In the genomic region with DNA sequence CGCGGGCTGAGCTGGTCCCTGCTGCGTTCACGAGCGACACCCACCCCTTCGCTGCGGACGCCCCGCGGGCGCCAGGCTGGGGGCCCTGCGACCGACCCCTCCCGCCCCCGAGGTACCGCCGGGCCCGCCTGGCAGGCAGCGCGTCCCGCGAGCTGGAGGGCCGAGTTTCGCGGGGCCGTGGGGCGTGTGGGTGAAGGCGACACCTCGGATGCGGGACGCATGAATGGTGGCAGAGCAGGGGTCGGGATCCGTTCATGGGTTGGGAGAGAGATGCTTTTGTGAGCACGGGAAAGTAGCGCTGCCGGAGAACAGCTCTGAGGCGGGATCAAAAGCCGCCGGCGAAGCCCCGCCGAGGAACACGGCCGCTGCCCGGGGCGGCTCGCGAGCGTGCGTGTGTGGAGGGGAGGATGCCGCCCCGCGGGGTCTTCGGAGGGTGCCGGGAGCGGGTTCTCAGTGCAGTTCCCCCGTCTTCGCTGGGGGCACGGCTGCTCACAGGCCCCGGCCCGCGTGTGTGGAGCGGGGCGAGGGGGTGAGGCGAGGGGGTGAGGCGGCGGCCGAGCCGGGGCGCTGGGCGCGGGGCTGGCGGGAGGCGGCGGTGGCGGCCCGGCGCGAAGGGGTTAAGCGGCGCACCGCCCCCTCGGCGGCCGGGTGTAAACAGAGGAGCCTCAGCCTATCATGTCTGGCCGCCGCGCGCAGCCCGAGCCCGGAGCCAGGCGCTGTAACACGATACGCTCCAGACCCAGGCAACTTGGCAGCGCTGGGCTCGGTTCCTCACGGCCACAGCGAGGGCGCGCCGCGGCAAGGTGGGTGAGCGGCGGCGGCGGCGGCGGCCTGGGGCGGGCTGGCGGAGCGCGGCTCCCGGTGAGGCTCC, we compare ENCODE assay signal across 1 cellular context.
TF ChIP-seq lines count a peak whose summit lies in the region.

No MANE protein-coding gene starts in this region.

TF ChIP-seq in HepG2, 621 proteins besides CTCF, POLR2A, EP300 and RAD21 (continued from another document and continues in another):
- TF ChIP-seq, protein P1, sequence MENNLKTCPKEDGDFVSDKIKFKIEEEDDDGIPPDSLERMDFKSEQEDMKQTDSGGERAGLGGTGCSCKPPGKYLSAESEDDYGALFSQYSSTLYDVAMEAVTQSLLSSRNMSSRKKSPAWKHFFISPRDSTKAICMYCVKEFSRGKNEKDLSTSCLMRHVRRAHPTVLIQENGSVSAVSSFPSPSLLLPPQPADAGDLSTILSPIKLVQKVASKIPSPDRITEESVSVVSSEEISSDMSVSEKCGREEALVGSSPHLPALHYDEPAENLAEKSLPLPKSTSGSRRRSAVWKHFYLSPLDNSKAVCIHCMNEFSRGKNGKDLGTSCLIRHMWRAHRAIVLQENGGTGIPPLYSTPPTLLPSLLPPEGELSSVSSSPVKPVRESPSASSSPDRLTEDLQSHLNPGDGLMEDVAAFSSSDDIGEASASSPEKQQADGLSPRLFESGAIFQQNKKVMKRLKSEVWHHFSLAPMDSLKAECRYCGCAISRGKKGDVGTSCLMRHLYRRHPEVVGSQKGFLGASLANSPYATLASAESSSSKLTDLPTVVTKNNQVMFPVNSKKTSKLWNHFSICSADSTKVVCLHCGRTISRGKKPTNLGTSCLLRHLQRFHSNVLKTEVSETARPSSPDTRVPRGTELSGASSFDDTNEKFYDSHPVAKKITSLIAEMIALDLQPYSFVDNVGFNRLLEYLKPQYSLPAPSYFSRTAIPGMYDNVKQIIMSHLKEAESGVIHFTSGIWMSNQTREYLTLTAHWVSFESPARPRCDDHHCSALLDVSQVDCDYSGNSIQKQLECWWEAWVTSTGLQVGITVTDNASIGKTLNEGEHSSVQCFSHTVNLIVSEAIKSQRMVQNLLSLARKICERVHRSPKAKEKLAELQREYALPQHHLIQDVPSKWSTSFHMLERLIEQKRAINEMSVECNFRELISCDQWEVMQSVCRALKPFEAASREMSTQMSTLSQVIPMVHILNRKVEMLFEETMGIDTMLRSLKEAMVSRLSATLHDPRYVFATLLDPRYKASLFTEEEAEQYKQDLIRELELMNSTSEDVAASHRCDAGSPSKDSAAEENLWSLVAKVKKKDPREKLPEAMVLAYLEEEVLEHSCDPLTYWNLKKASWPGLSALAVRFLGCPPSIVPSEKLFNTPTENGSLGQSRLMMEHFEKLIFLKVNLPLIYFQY (CRISPR knock-in tag; IDR thresholded peaks at IDR 0.05; ENCODE audit: borderline replicate concordance), result peak; percentile 24; the same call in 1 of the 2 replicates
- TF ChIP-seq, protein P2, sequence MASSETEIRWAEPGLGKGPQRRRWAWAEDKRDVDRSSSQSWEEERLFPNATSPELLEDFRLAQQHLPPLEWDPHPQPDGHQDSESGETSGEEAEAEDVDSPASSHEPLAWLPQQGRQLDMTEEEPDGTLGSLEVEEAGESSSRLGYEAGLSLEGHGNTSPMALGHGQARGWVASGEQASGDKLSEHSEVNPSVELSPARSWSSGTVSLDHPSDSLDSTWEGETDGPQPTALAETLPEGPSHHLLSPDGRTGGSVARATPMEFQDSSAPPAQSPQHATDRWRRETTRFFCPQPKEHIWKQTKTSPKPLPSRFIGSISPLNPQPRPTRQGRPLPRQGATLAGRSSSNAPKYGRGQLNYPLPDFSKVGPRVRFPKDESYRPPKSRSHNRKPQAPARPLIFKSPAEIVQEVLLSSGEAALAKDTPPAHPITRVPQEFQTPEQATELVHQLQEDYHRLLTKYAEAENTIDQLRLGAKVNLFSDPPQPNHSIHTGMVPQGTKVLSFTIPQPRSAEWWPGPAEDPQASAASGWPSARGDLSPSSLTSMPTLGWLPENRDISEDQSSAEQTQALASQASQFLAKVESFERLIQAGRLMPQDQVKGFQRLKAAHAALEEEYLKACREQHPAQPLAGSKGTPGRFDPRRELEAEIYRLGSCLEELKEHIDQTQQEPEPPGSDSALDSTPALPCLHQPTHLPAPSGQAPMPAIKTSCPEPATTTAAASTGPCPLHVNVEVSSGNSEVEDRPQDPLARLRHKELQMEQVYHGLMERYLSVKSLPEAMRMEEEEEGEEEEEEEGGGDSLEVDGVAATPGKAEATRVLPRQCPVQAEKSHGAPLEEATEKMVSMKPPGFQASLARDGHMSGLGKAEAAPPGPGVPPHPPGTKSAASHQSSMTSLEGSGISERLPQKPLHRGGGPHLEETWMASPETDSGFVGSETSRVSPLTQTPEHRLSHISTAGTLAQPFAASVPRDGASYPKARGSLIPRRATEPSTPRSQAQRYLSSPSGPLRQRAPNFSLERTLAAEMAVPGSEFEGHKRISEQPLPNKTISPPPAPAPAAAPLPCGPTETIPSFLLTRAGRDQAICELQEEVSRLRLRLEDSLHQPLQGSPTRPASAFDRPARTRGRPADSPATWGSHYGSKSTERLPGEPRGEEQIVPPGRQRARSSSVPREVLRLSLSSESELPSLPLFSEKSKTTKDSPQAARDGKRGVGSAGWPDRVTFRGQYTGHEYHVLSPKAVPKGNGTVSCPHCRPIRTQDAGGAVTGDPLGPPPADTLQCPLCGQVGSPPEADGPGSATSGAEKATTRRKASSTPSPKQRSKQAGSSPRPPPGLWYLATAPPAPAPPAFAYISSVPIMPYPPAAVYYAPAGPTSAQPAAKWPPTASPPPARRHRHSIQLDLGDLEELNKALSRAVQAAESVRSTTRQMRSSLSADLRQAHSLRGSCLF (CRISPR knock-in tag; IDR thresholded peaks at IDR 0.05; ENCODE audit: borderline replicate concordance), result no peak
- TF ChIP-seq BCL6 (CRISPR knock-in tag; IDR thresholded peaks at IDR 0.05) (0 out of 2 replicates have a peak, but pooled peaks have one; percentile 26), ARNT2 (CRISPR knock-in tag; IDR thresholded peaks at IDR 0.05; ENCODE audit: low read depth) (peak; percentile 82), SMAD9 (CRISPR knock-in tag; IDR thresholded peaks at IDR 0.05) (no peak), IKZF4 (CRISPR knock-in tag; IDR thresholded peaks at IDR 0.05; ENCODE audit: borderline replicate concordance, low read depth, not compliant biosample characterization) (no peak), AHR (CRISPR knock-in tag; IDR thresholded peaks at IDR 0.05) (no peak), ZNF839 (CRISPR knock-in tag; IDR thresholded peaks at IDR 0.05; ENCODE audit: borderline replicate concordance) (no peak), FOXA3 (CRISPR knock-in tag; IDR thresholded peaks at IDR 0.05) (peak; percentile 58), ZBTB7A (CRISPR knock-in tag; IDR thresholded peaks at IDR 0.05) (no peak), KDM1A (CRISPR knock-in tag; IDR thresholded peaks at IDR 0.05) (no peak), AGO2 (optimal IDR thresholded peaks at IDR 0.05; ENCODE audit: low read depth, low read length) (no peak), ZNF652 (CRISPR knock-in tag; IDR thresholded peaks at IDR 0.05; ENCODE audit: borderline replicate concordance, low read depth) (peak; percentile 93), ASH2L (IDR thresholded peaks at IDR 0.05; ENCODE audit: insufficient read length, low read depth, low read length) (no peak), ZFP36 (IDR thresholded peaks at IDR 0.05; ENCODE audit: borderline replicate concordance, low read depth, low read length, partially characterized antibody) (no peak), ZNF672 (CRISPR knock-in tag; IDR thresholded peaks at IDR 0.05) (0 out of 2 replicates have a peak, but pooled peaks have one; percentile 35), ZNF607 (CRISPR knock-in tag; IDR thresholded peaks at IDR 0.05; ENCODE audit: borderline replicate concordance) (0 out of 2 replicates have a peak, but pooled peaks have one; percentile 43), ZNF232 (CRISPR knock-in tag; IDR thresholded peaks at IDR 0.05; ENCODE audit: borderline replicate concordance) (no peak), HNRNPK (IDR thresholded peaks at IDR 0.05; ENCODE audit: low read depth, low read length, poor library complexity, severe bottlenecking) (peak; percentile 39), ZNF788 (CRISPR knock-in tag; IDR thresholded peaks at IDR 0.05; ENCODE audit: borderline replicate concordance) (0 out of 2 replicates have a peak, but pooled peaks have one; percentile 48), ZNF20 (CRISPR knock-in tag; IDR thresholded peaks at IDR 0.05) (no peak), PAX8 (CRISPR knock-in tag; IDR thresholded peaks at IDR 0.05; ENCODE audit: borderline replicate concordance) (no peak), ZNF337 (CRISPR knock-in tag; IDR thresholded peaks at IDR 0.05; ENCODE audit: borderline replicate concordance, low read depth) (no peak), ZNF317 (CRISPR knock-in tag; IDR thresholded peaks at IDR 0.05) (no peak)
- TF ChIP-seq, protein P3, sequence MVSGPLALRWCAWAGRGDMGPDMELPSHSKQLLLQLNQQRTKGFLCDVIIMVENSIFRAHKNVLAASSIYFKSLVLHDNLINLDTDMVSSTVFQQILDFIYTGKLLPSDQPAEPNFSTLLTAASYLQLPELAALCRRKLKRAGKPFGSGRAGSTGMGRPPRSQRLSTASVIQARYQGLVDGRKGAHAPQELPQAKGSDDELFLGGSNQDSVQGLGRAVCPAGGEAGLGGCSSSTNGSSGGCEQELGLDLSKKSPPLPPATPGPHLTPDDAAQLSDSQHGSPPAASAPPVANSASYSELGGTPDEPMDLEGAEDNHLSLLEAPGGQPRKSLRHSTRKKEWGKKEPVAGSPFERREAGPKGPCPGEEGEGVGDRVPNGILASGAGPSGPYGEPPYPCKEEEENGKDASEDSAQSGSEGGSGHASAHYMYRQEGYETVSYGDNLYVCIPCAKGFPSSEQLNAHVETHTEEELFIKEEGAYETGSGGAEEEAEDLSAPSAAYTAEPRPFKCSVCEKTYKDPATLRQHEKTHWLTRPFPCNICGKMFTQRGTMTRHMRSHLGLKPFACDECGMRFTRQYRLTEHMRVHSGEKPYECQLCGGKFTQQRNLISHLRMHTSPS (CRISPR knock-in tag; IDR thresholded peaks at IDR 0.05; ENCODE audit: low read depth), result no peak
- TF ChIP-seq, protein P4, sequence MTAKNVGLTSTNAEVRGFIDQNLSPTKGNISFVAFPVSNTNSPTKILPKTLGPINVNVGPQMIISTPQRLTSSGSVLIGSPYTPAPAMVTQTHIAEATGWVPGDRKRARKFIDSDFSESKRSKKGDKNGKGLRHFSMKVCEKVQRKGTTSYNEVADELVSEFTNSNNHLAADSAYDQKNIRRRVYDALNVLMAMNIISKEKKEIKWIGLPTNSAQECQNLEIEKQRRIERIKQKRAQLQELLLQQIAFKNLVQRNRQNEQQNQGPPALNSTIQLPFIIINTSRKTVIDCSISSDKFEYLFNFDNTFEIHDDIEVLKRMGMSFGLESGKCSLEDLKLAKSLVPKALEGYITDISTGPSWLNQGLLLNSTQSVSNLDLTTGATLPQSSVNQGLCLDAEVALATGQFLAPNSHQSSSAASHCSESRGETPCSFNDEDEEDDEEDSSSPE (CRISPR knock-in tag; IDR thresholded peaks at IDR 0.05), result no peak; the same call in 1 of the 2 replicates
- TF ChIP-seq, protein P5, sequence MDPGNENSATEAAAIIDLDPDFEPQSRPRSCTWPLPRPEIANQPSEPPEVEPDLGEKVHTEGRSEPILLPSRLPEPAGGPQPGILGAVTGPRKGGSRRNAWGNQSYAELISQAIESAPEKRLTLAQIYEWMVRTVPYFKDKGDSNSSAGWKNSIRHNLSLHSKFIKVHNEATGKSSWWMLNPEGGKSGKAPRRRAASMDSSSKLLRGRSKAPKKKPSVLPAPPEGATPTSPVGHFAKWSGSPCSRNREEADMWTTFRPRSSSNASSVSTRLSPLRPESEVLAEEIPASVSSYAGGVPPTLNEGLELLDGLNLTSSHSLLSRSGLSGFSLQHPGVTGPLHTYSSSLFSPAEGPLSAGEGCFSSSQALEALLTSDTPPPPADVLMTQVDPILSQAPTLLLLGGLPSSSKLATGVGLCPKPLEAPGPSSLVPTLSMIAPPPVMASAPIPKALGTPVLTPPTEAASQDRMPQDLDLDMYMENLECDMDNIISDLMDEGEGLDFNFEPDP (CRISPR knock-in tag; conservative IDR thresholded peaks at IDR 0.05), result no peak
- TF ChIP-seq, protein P6, sequence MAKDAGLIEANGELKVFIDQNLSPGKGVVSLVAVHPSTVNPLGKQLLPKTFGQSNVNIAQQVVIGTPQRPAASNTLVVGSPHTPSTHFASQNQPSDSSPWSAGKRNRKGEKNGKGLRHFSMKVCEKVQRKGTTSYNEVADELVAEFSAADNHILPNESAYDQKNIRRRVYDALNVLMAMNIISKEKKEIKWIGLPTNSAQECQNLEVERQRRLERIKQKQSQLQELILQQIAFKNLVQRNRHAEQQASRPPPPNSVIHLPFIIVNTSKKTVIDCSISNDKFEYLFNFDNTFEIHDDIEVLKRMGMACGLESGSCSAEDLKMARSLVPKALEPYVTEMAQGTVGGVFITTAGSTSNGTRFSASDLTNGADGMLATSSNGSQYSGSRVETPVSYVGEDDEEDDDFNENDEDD (CRISPR knock-in tag; IDR thresholded peaks at IDR 0.05; ENCODE audit: borderline replicate concordance), result peak; percentile 13; the same call in 1 of the 2 replicates
- TF ChIP-seq, protein P7, sequence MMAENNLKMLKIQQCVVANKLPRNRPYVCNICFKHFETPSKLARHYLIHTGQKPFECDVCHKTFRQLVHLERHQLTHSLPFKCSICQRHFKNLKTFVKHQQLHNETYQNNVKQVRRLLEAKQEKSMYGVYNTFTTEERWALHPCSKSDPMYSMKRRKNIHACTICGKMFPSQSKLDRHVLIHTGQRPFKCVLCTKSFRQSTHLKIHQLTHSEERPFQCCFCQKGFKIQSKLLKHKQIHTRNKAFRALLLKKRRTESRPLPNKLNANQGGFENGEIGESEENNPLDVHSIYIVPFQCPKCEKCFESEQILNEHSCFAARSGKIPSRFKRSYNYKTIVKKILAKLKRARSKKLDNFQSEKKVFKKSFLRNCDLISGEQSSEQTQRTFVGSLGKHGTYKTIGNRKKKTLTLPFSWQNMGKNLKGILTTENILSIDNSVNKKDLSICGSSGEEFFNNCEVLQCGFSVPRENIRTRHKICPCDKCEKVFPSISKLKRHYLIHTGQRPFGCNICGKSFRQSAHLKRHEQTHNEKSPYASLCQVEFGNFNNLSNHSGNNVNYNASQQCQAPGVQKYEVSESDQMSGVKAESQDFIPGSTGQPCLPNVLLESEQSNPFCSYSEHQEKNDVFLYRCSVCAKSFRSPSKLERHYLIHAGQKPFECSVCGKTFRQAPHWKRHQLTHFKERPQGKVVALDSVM (CRISPR knock-in tag; IDR thresholded peaks at IDR 0.05), result no peak
- TF ChIP-seq, protein P8, sequence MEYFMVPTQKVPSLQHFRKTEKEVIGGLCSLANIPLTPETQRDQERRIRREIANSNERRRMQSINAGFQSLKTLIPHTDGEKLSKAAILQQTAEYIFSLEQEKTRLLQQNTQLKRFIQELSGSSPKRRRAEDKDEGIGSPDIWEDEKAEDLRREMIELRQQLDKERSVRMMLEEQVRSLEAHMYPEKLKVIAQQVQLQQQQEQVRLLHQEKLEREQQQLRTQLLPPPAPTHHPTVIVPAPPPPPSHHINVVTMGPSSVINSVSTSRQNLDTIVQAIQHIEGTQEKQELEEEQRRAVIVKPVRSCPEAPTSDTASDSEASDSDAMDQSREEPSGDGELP (IDR thresholded peaks at IDR 0.05; ENCODE audit: borderline replicate concordance, low read depth), result no peak
- TF ChIP-seq, protein P9, sequence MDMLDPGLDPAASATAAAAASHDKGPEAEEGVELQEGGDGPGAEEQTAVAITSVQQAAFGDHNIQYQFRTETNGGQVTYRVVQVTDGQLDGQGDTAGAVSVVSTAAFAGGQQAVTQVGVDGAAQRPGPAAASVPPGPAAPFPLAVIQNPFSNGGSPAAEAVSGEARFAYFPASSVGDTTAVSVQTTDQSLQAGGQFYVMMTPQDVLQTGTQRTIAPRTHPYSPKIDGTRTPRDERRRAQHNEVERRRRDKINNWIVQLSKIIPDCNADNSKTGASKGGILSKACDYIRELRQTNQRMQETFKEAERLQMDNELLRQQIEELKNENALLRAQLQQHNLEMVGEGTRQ (IDR thresholded peaks at IDR 0.05; ENCODE audit: low read depth, low read length), result no peak
- TF ChIP-seq, protein P9 (CRISPR knock-in tag; IDR thresholded peaks at IDR 0.05; ENCODE audit: borderline replicate concordance), result no peak
